In genomic region chr1:30084909-30085571, GRCh38 we compare ENCODE assay signal across 13 cellular contexts.
A peak's percentile ranks its signal among the peaks of the same experiment; 100 is the strongest.
DNase-seq lines count a peak whose midpoint lies in the region; ATAC-seq, FAIRE-seq and TF ChIP-seq lines count a peak whose summit lies in the region.
"Had no signal": no experiment of that assay in that cellular context is flagged by ENCODE, and none has a peak within 500 bp of the region (broad histone marks: within the 10 kb centered on the region; RNA-seq: fewer than 3 reads in every experiment).

No MANE protein-coding gene starts in this region.

- H3K27me3 Mint-ChIP-seq in HFFc6 (ENCODE audit: insufficient read depth) (peaks cover 5% of the 10 kb centered on the region), nephron (ENCODE audit: low read depth) (peaks cover 16% of the 10 kb centered on the region)

- no peak for DNase-seq in A549 (ENCODE audit: low read depth in 1 of 2, low spot score in 1 of 2)
- no peak for DNase-seq in HFFc6
- DNase-seq in coronary artery (ENCODE audit: low spot score): no peak
- no peak for DNase-seq in DMS114 treated with DMSO at 0.1 percent for 48 hours (lab: John Stamatoyannopoulos, UW; ENCODE audit: unreplicated experiment)
- DNase-seq in LoVo (ENCODE audit: low spot score): no peak
- no peak for DNase-seq in right lobe of liver
- DNase-seq in stimulated activated naive CD4-positive, alpha-beta T cell (lab: John Stamatoyannopoulos, UW): no peak
- DNase-seq: MV-4-11, NCI-H187 treated with DMSO at 0.1 percent for 48 hours, NCI-H446, SJCRH30 had no signal

- ATAC-seq in A549 (peak in 1 of 2 experiments; percentile 10; a peak in 1 of 6 replicates), right lobe of liver (no peak)

- H3K4me1 ChIP-seq in A549 (peaks cover 28% of the 10 kb centered on the region), right lobe of liver (no peaks in the 10 kb centered on the region)

- peak overlapping the region; percentile 74 for H3K4me2 ChIP-seq in A549

- no peaks in the 10 kb centered on the region for H3K36me3 ChIP-seq in right lobe of liver
- H3K36me3 ChIP-seq: SJCRH30 had no signal

- TF ChIP-seq POLR2A in A549 (IDR thresholded peaks at IDR 0.05; ENCODE audit: low read length) (no peak), right lobe of liver (IDR thresholded peaks at IDR 0.05) (no peak)

- TF ChIP-seq CTCF in A549 (IDR thresholded peaks at IDR 0.05) (no peak), HFFc6 (IDR thresholded peaks at IDR 0.05) (no peak), coronary artery (IDR thresholded peaks at IDR 0.05) (no peak), nephron (IDR thresholded peaks at IDR 0.05; ENCODE audit: unreplicated experiment in 3 of 3) (no peak), right lobe of liver (IDR thresholded peaks at IDR 0.05) (no peak)

- H3K4me3 ChIP-seq in A549: no peak overlapping the region
- no peak overlapping the region for H3K4me3 ChIP-seq in coronary artery
- H3K4me3 ChIP-seq in right lobe of liver: no peak overlapping the region
- H3K4me3 ChIP-seq: SJCRH30 had no signal

- no peak for FAIRE-seq in A549 (lab: Jason Lieb, UNC)

- H3K9me3 Mint-ChIP-seq in HFFc6 (peaks cover 3% of the 10 kb centered on the region; the same call in 1 of the 2 replicates), nephron (no peaks in the 10 kb centered on the region)

- H3K27ac Mint-ChIP-seq in HFFc6 (peak overlapping the region; percentile 94), nephron (peak overlapping the region in 2 of 3 experiments; percentile 58 to 96)
- H3K27ac Mint-ChIP-seq: H9 had no signal

- intact Hi-C loops in right lobe of liver (cut with DNase I): no loop called here

- H3K27me3 ChIP-seq in right lobe of liver: no peaks in the 10 kb centered on the region

- H3K9me3 ChIP-seq in A549 (no peaks in the 10 kb centered on the region), right lobe of liver (no peaks in the 10 kb centered on the region)
- H3K9me3 ChIP-seq: SJCRH30 had no signal

- H3K4me1 Mint-ChIP-seq in HFFc6 (ENCODE audit: low read depth) (peaks cover 27% of the 10 kb centered on the region), nephron (peaks cover 52% of the 10 kb centered on the region)

- no peak for TF ChIP-seq RAD21 in A549 (conservative IDR thresholded peaks at IDR 0.05 in 1 of 2, IDR thresholded peaks at IDR 0.05 in 1 of 2)

- no peak overlapping the region for H3K4me3 Mint-ChIP-seq in HFFc6
- H3K4me3 Mint-ChIP-seq in nephron: no peak overlapping the region

- CTCF ChIA-PET in A549 (lab: Yijun Ruan, JAX): interaction anchor here (0.6 to 2.1 kb wide), 15 partner anchors 10 to 838 kb away, joined by 3 to 7 read pairs (median 4); no protein-coding TSS in a partner anchor

- no peak for TF ChIP-seq EP300 in A549 (IDR thresholded peaks at IDR 0.05)

- H3K36me3 Mint-ChIP-seq in HFFc6 (ENCODE audit: low read depth): no peaks in the 10 kb centered on the region
- no peaks in the 10 kb centered on the region for H3K36me3 Mint-ChIP-seq in nephron (ENCODE audit: low read depth)

- H3K27ac ChIP-seq in A549 (peak overlapping the region; percentile 76 to 87; a peak in 5 of 6 replicates), coronary artery (peak overlapping the region; percentile 80 to 88), right lobe of liver (no peak overlapping the region)
- H3K27ac ChIP-seq: SJCRH30 had no signal

- WGBS in A549 (ENCODE audit: missing lambda C conversion rate): 85% methylated on average over 9 of the region's 12 CpGs
- WGBS in right lobe of liver (ENCODE audit: insufficient coverage, low coverage, low lambda C conversion rate, missing lambda C conversion rate): 64% methylated on average over 8 of the region's 12 CpGs

- POLR2A ChIA-PET in A549 (lab: Yijun Ruan, JAX): no interaction called here

TF ChIP-seq in A549, 52 proteins besides CTCF, POLR2A, EP300 and RAD21:
- TF ChIP-seq NR3C1 (IDR thresholded peaks at IDR 0.05) (no peak), HDAC2 (IDR thresholded peaks at IDR 0.05) (no peak), EHF (CRISPR knock-in tag; IDR thresholded peaks at IDR 0.05) (no peak), PBX3 (IDR thresholded peaks at IDR 0.05) (no peak), TFCP2L1 (CRISPR knock-in tag; IDR thresholded peaks at IDR 0.05) (no peak), HOXB5 (CRISPR knock-in tag; IDR thresholded peaks at IDR 0.05) (no peak), CHD4 (IDR thresholded peaks at IDR 0.05; ENCODE audit: borderline replicate concordance) (no peak), HEYL (CRISPR knock-in tag; IDR thresholded peaks at IDR 0.05) (no peak)

Comparison
In these comparisons a context has a peak if more than half of its experiments do, and no peak if none do; other contexts are left out.
1. H3K27ac ChIP-seq: peak in A549 (2 of 2) and coronary artery (2 of 2); none in right lobe of liver (0 of 3).